ENCODE assay signal across 19 cellular contexts in the genomic region with DNA sequence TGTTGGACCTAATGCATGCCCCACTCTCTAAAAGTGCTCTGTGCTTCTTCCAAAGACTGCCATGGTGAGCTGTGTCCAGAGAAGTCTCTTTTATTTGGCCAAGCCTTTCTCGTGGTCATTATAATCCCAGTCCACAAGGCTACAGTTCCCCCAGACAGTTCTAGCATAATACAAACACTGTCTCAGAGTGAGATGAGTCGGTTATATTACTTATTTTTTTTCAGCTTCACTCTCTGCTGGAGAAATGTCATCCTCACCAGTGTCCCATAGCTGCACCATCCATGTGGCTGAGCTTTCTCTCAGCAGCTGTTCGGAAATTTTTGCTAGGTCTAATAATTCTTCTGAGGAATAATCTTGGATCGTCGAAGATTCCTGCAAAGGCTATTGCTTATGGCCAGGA. TPM values are rescaled to one million over a fixed set of nuclear protein-coding genes. Genes with fewer than 3 reads are reported as not detected.
DNase-seq lines count a peak whose midpoint lies in the region; ATAC-seq and TF ChIP-seq lines count a peak whose summit lies in the region.
"Had no signal": no experiment of that assay in that cellular context is flagged by ENCODE, and none has a peak within 500 bp of the region (broad histone marks: within the 10 kb centered on the region; RNA-seq: fewer than 3 reads in every experiment).

No MANE protein-coding gene starts in this region.

- H4K20me1 ChIP-seq in PC-9 (ENCODE audit: insufficient read depth): no peaks in the 10 kb centered on the region

- POLR2A ChIA-PET in activated CD8-positive, alpha-beta T cell treated with anti-CD3 and anti-CD28 coated beads for 36 hours (lab: Charles Lee): no interaction called here
- POLR2A ChIA-PET in activated CD8-positive, alpha-beta T cell treated with anti-CD3 and anti-CD28 coated beads, Interleukin-2, amount 10 ng/mL, durations not matched to agents 7 days and 5 days (lab: Charles Lee): no interaction called here
- POLR2A ChIA-PET in PC-9 (lab: Charles Lee; ENCODE audit: unreplicated experiment): interaction anchor here (0.6 kb wide), 1 partner anchor 14 kb away, joined by 6 read pairs; no protein-coding TSS in a partner anchor
- POLR2A ChIA-PET in GM10248 (lab: Yijun Ruan, JAX): no interaction called here

- H3K27me3 ChIP-seq in PC-9 (ENCODE audit: insufficient read depth, low read depth) (no peaks in the 10 kb centered on the region), heart left ventricle (no peaks in the 10 kb centered on the region), skeletal muscle satellite cell (ENCODE audit: control insufficient read depth, insufficient read depth, low read length) (no peaks in the 10 kb centered on the region)
- H3K27me3 ChIP-seq: ascending aorta, colonic mucosa, transverse colon had no signal

- no peak for DNase-seq in activated CD8-positive, alpha-beta T cell treated with anti-CD3 and anti-CD28 coated beads for 36 hours
- DNase-seq in activated CD8-positive, alpha-beta T cell treated with anti-CD3 and anti-CD28 coated beads, Interleukin-2, amount 10 ng/mL, durations not matched to agents 7 days and 5 days: no peak
- DNase-seq in PC-9 (no peak), heart left ventricle (no peak), posterior cingulate gyrus (no peak), GM10248 (ENCODE audit: extremely low spot score) (no peak)
- DNase-seq: 8988T; activated effector memory CD4-positive, alpha-beta T cell treated with anti-CD3 and anti-CD28 coated beads, Interleukin-2, amount 50 U/mL, for 16 hours; colonic mucosa; SHP77; transverse colon had no signal

- no TSS peak for BruUV-seq in PC-9 (replicated peaks; lab: Mats Ljungman, UMichigan)

- H3K9me3 ChIP-seq in PC-9 (ENCODE audit: insufficient read depth, low read depth) (no peaks in the 10 kb centered on the region), heart left ventricle (no peaks in the 10 kb centered on the region), skeletal muscle satellite cell (replicated peaks; ENCODE audit: low read length) (no peaks in the 10 kb centered on the region)
- H3K9me3 ChIP-seq: ascending aorta, colonic mucosa, HAP-1, prostate gland, transverse colon had no signal

- peak overlapping the region; percentile 41 for H3K4me2 ChIP-seq in PC-9
- H3K4me2 ChIP-seq in skeletal muscle satellite cell (ENCODE audit: low read length): peak overlapping the region; percentile 52

- CTCF ChIA-PET in activated CD8-positive, alpha-beta T cell treated with anti-CD3 and anti-CD28 coated beads for 36 hours (lab: Charles Lee): interaction anchor here (2.5 kb wide), 1 partner anchor 9 kb away, joined by 12 read pairs; no protein-coding TSS in a partner anchor
- CTCF ChIA-PET in activated CD8-positive, alpha-beta T cell treated with anti-CD3 and anti-CD28 coated beads, Interleukin-2, amount 10 ng/mL, durations not matched to agents 7 days and 5 days (lab: Charles Lee): interaction anchor here (2.2 kb wide), 1 partner anchor 9 kb away, joined by 13 read pairs; no protein-coding TSS in a partner anchor
- CTCF ChIA-PET in PC-9 (lab: Charles Lee) (interaction anchor here (0.6 kb wide), 2 partner anchors 185 to 189 kb away, joined by 3 to 6 read pairs; no protein-coding TSS in a partner anchor), GM10248 (lab: Yijun Ruan, JAX) (interaction anchor here (1.3 to 7.3 kb wide), 3 partner anchors 8 to 21 kb away, joined by 3 to 58 read pairs (median 3); no protein-coding TSS in a partner anchor)

- H3K36me3 ChIP-seq in PC-9 (ENCODE audit: low read depth) (no peaks in the 10 kb centered on the region), heart left ventricle (no peaks in the 10 kb centered on the region), skeletal muscle satellite cell (ENCODE audit: insufficient read depth, low read length) (no peaks in the 10 kb centered on the region)
- H3K36me3 ChIP-seq: ascending aorta, colonic mucosa, HAP-1, prostate gland, transverse colon had no signal

- no peak overlapping the region for H3K9ac ChIP-seq in skeletal muscle satellite cell (ENCODE audit: low read depth, low read length)

- H3K79me2 ChIP-seq in PC-9 (ENCODE audit: low read depth): no peaks in the 10 kb centered on the region

- no peak overlapping the region for H3K27ac Mint-ChIP-seq in activated CD8-positive, alpha-beta T cell treated with anti-CD3 and anti-CD28 coated beads for 36 hours
- no peak overlapping the region for H3K27ac Mint-ChIP-seq in activated CD8-positive, alpha-beta T cell treated with anti-CD3 and anti-CD28 coated beads, Interleukin-2, amount 10 ng/mL, durations not matched to agents 7 days and 5 days
- H3K27ac Mint-ChIP-seq: natural killer cell treated with Interleukin-12 subunit alpha and Interleukin-12 subunit beta and Interleukin-15 and Interleukin-18, amount 100 ng/mL, for 72 hours; stimulated activated memory B cell treated with anti-CD40 and anti-IgM and Interleukin-4, amounts not matched to agents 10 μg/mL and 1 μg/mL and 100 μg/mL, for 72 hours had no signal

- H3K4me3 ChIP-seq in PC-9 (no peak overlapping the region), heart left ventricle (peak overlapping the region in 1 of 12 donors; percentile 10), skeletal muscle satellite cell (ENCODE audit: low read length) (no peak overlapping the region)
- H3K4me3 ChIP-seq: ascending aorta, colonic mucosa, HAP-1, prostate gland, transverse colon had no signal

- H3K4me1 Mint-ChIP-seq in activated CD8-positive, alpha-beta T cell treated with anti-CD3 and anti-CD28 coated beads for 36 hours (ENCODE audit: low read depth): no peaks in the 10 kb centered on the region
- no peaks in the 10 kb centered on the region for H3K4me1 Mint-ChIP-seq in activated CD8-positive, alpha-beta T cell treated with anti-CD3 and anti-CD28 coated beads, Interleukin-2, amount 10 ng/mL, durations not matched to agents 7 days and 5 days (ENCODE audit: low read depth)
- H3K4me1 Mint-ChIP-seq: stimulated activated memory B cell treated with anti-CD40 and anti-IgM and Interleukin-4, amounts not matched to agents 10 μg/mL and 1 μg/mL and 100 μg/mL, for 72 hours had no signal

- intact Hi-C loops in activated CD8-positive, alpha-beta T cell treated with anti-CD3 and anti-CD28 coated beads for 36 hours (cut with micrococcal nuclease): no loop called here
- intact Hi-C loops in PC-9 (cut with micrococcal nuclease; ENCODE audit: unreplicated experiment): loop anchor here (2.0 kb wide), 1 partner anchor 15 kb away; the partner anchor contains the start of gene SLC25A16
- intact Hi-C loops in heart left ventricle (cut with DNase I): loop anchor here in 1 of 10 donors (10.0 kb wide), 1 partner anchor 193 kb away; no protein-coding TSS in a partner anchor
- intact Hi-C loops in posterior cingulate gyrus (cut with DNase I): no loop called here

- H2AFZ ChIP-seq in PC-9: no peak overlapping the region

- WGBS in heart left ventricle, 4 donors: 40 to 77% (median 70%) methylated on average over 5 of the region's 5 CpGs

- H3K4me1 ChIP-seq in PC-9 (replicated peaks; ENCODE audit: insufficient read depth) (peaks cover 30% of the 10 kb centered on the region), heart left ventricle (no peaks in the 10 kb centered on the region), skeletal muscle satellite cell (ENCODE audit: control insufficient read depth, insufficient read depth, low read length) (peaks cover 20% of the 10 kb centered on the region)
- H3K4me1 ChIP-seq: ascending aorta, colonic mucosa, HAP-1, prostate gland, transverse colon had no signal

- H3K36me3 Mint-ChIP-seq in activated CD8-positive, alpha-beta T cell treated with anti-CD3 and anti-CD28 coated beads for 36 hours (ENCODE audit: low read depth): no peaks in the 10 kb centered on the region
- H3K36me3 Mint-ChIP-seq in activated CD8-positive, alpha-beta T cell treated with anti-CD3 and anti-CD28 coated beads, Interleukin-2, amount 10 ng/mL, durations not matched to agents 7 days and 5 days (ENCODE audit: low read depth): no peaks in the 10 kb centered on the region
- H3K36me3 Mint-ChIP-seq: natural killer cell treated with Interleukin-12 subunit alpha and Interleukin-12 subunit beta and Interleukin-15 and Interleukin-18, amount 100 ng/mL, for 72 hours; stimulated activated memory B cell treated with anti-CD40 and anti-IgM and Interleukin-4, amounts not matched to agents 10 μg/mL and 1 μg/mL and 100 μg/mL, for 72 hours had no signal

- no peak overlapping the region for H3K4me3 Mint-ChIP-seq in activated CD8-positive, alpha-beta T cell treated with anti-CD3 and anti-CD28 coated beads for 36 hours
- H3K4me3 Mint-ChIP-seq in activated CD8-positive, alpha-beta T cell treated with anti-CD3 and anti-CD28 coated beads, Interleukin-2, amount 10 ng/mL, durations not matched to agents 7 days and 5 days: no peak overlapping the region
- H3K4me3 Mint-ChIP-seq: natural killer cell treated with Interleukin-12 subunit alpha and Interleukin-12 subunit beta and Interleukin-15 and Interleukin-18, amount 100 ng/mL, for 72 hours; stimulated activated memory B cell treated with anti-CD40 and anti-IgM and Interleukin-4, amounts not matched to agents 10 μg/mL and 1 μg/mL and 100 μg/mL, for 72 hours had no signal

- ATAC-seq in activated CD8-positive, alpha-beta T cell treated with anti-CD3 and anti-CD28 coated beads for 36 hours: peak; percentile 34
- no peak for ATAC-seq in activated CD8-positive, alpha-beta T cell treated with anti-CD3 and anti-CD28 coated beads, Interleukin-2, amount 10 ng/mL, durations not matched to agents 7 days and 5 days
- ATAC-seq in heart left ventricle: peak in 3 of 4 donors; percentile 26 to 65 (median 41)
- ATAC-seq in HG03097 (IDR thresholded peaks at IDR 0.05; ENCODE audit: low FRiP score, unreplicated experiment): no peak
- ATAC-seq: activated CD4-positive, CD25-positive, alpha-beta regulatory T cell treated with anti-CD3 and anti-CD28 coated beads, Interleukin-2, amount 50 U/mL, for 24 hours; natural killer cell treated with Interleukin-12 subunit alpha and Interleukin-12 subunit beta and Interleukin-15 and Interleukin-18, amount 100 ng/mL, for 72 hours; stimulated activated memory B cell treated with anti-CD40 and anti-IgM and Interleukin-4, amounts not matched to agents 10 μg/mL and 1 μg/mL and 100 μg/mL, for 72 hours had no signal

- H3F3A ChIP-seq in PC-9 (ENCODE audit: insufficient read depth, low read depth): peaks cover 16% of the 10 kb centered on the region

- H3K27me3 Mint-ChIP-seq in activated CD8-positive, alpha-beta T cell treated with anti-CD3 and anti-CD28 coated beads for 36 hours: no peaks in the 10 kb centered on the region
- no peaks in the 10 kb centered on the region for H3K27me3 Mint-ChIP-seq in activated CD8-positive, alpha-beta T cell treated with anti-CD3 and anti-CD28 coated beads, Interleukin-2, amount 10 ng/mL, durations not matched to agents 7 days and 5 days (ENCODE audit: low read depth)
- H3K27me3 Mint-ChIP-seq: stimulated activated memory B cell treated with anti-CD40 and anti-IgM and Interleukin-4, amounts not matched to agents 10 μg/mL and 1 μg/mL and 100 μg/mL, for 72 hours had no signal

- no peak for TF ChIP-seq CTCF in activated CD8-positive, alpha-beta T cell treated with anti-CD3 and anti-CD28 coated beads for 36 hours (IDR thresholded peaks at IDR 0.05)
- TF ChIP-seq CTCF in PC-9 (conservative IDR thresholded peaks at IDR 0.05): no peak
- no peak for TF ChIP-seq CTCF in heart left ventricle (IDR thresholded peaks at IDR 0.05)
- TF ChIP-seq CTCF in GM10248 (IDR thresholded peaks at IDR 0.05; ENCODE audit: control extremely low read depth, extremely low read depth, low read depth, missing control alignments): no peak

- no peak for TF ChIP-seq POLR2A in heart left ventricle (IDR thresholded peaks at IDR 0.05)

- no peaks in the 10 kb centered on the region for H3K9me2 ChIP-seq in PC-9 (ENCODE audit: insufficient read depth)

- H3K27ac ChIP-seq in PC-9 (peak overlapping the region; percentile 58; the same call in 1 of the 2 replicates), heart left ventricle (no peak overlapping the region)
- H3K27ac ChIP-seq: ascending aorta, colonic mucosa, prostate gland, transverse colon had no signal

- no peaks in the 10 kb centered on the region for H3K9me3 Mint-ChIP-seq in activated CD8-positive, alpha-beta T cell treated with anti-CD3 and anti-CD28 coated beads for 36 hours
- H3K9me3 Mint-ChIP-seq in activated CD8-positive, alpha-beta T cell treated with anti-CD3 and anti-CD28 coated beads, Interleukin-2, amount 10 ng/mL, durations not matched to agents 7 days and 5 days (ENCODE audit: insufficient read depth): no peaks in the 10 kb centered on the region
- H3K9me3 Mint-ChIP-seq: natural killer cell treated with Interleukin-12 subunit alpha and Interleukin-12 subunit beta and Interleukin-15 and Interleukin-18, amount 100 ng/mL, for 72 hours; stimulated activated memory B cell treated with anti-CD40 and anti-IgM and Interleukin-4, amounts not matched to agents 10 μg/mL and 1 μg/mL and 100 μg/mL, for 72 hours had no signal

RNA-seq across cellular contexts. Expression of gene SLC25A16, which starts 14.7 kb away (rescaled TPM):
- 10 to 100 TPM; 11.5 to 16.9 TPM for total RNA-seq in activated CD8-positive, alpha-beta T cell treated with anti-CD3 and anti-CD28 coated beads for 36 hours
- 10 to 100 TPM; 18.7 to 22.7 TPM for total RNA-seq in activated CD8-positive, alpha-beta T cell treated with anti-CD3 and anti-CD28 coated beads, Interleukin-2, amount 10 ng/mL, durations not matched to agents 7 days and 5 days
- total RNA-seq in PC-9 (2021) (12.6 and 20.3 TPM in 2 replicates), heart left ventricle (10 to 100 TPM in 7 of 9 donors, 1 to 10 TPM in 2; 7.5 to 43.3 (median 15.2) TPM)
- 10 to 100 TPM in 1 of 2 donors, 1 to 10 TPM in 1; 5.6 to 15.6 TPM for polyA plus RNA-seq in heart left ventricle
- 9.6 and 14.2 TPM in 2 replicates for total RNA-seq in skeletal muscle satellite cell (2012; rRNA removed)

RNA-seq across cellular contexts. Expression of gene TET1, which starts 18.1 kb away (rescaled TPM):
- 1 to 10 TPM; 1.1 to 1.3 TPM for total RNA-seq in activated CD8-positive, alpha-beta T cell treated with anti-CD3 and anti-CD28 coated beads for 36 hours
- total RNA-seq in activated CD8-positive, alpha-beta T cell treated with anti-CD3 and anti-CD28 coated beads, Interleukin-2, amount 10 ng/mL, durations not matched to agents 7 days and 5 days: 1 to 10 TPM; 3.2 to 3.3 TPM
- total RNA-seq in PC-9 (2021): 1.9 and 2.4 TPM in 2 replicates
- 1 to 10 TPM; 1.3 to 4.1 (median 2.6) TPM for total RNA-seq in heart left ventricle
- under 1 TPM; 0.27 to 0.42 TPM for polyA plus RNA-seq in heart left ventricle
- 2.0 and 3.7 TPM in 2 replicates for total RNA-seq in skeletal muscle satellite cell (2012; rRNA removed)

Comparison
In these comparisons a context has a peak if more than half of its experiments do, and no peak if none do; other contexts are left out.
1. ATAC-seq: peak in activated CD8-positive, alpha-beta T cell treated with anti-CD3 and anti-CD28 coated beads for 36 hours (single experiment) and heart left ventricle (3 of 4); none in activated CD8-positive, alpha-beta T cell treated with anti-CD3 and anti-CD28 coated beads, Interleukin-2, amount 10 ng/mL, durations not matched to agents 7 days and 5 days (single experiment) and HG03097 (single experiment).